Comparison of ENCODE assay signal across 14 cellular contexts in the genomic region with DNA sequence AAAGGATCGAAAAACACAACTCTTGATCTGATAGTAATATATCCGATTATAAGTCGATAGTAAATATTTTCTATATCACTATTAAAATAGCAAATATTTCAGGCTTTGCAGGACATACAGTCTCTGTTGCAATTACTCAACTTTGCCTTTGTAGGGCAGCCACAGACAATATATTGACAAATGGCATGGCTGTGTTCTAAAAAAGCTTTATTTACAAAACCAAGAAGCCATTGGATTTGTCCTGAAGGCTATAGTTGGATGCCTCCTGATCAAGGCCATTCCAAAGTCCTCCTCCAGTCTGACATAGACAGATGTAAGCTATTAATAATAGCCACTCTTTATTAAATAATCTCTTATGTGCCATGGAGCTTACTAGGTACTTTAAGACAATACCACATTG. TPM values are rescaled to one million over a fixed set of nuclear protein-coding genes. Genes with fewer than 3 reads are reported as not detected.
DNase-seq lines count a peak whose midpoint lies in the region; ATAC-seq and TF ChIP-seq lines count a peak whose summit lies in the region.
"Had no signal": no experiment of that assay in that cellular context is flagged by ENCODE, and none has a peak within 500 bp of the region (broad histone marks: within the 10 kb centered on the region; RNA-seq: fewer than 3 reads in every experiment).

No MANE protein-coding gene starts in this region.

- H3K9me3 Mint-ChIP-seq in activated CD4-positive, alpha-beta memory T cell treated with anti-CD3 and anti-CD28 coated beads, Interleukin-2, amount 10 ng/mL, durations not matched to agents 7 days and 5 days, result no peaks in the 10 kb centered on the region

- ATAC-seq in left lobe of liver (peak; percentile 34), Right ventricle myocardium inferior (no peak), HG03097 (IDR thresholded peaks at IDR 0.05; ENCODE audit: low FRiP score, unreplicated experiment) (no peak)

- no peak overlapping the region for H3K27ac Mint-ChIP-seq in activated CD4-positive, alpha-beta memory T cell treated with anti-CD3 and anti-CD28 coated beads, Interleukin-2, amount 10 ng/mL, durations not matched to agents 7 days and 5 days

- POLR2A ChIA-PET in GM10248 (lab: Yijun Ruan, JAX), result no interaction called here
- POLR2A ChIA-PET in activated CD4-positive, alpha-beta memory T cell treated with anti-CD3 and anti-CD28 coated beads, Interleukin-2, amount 10 ng/mL, durations not matched to agents 7 days and 5 days (lab: Charles Lee), result interaction anchor here (0.9 to 2.3 kb wide), 11 partner anchors 9 to 144 kb away, joined by 3 to 18 read pairs (median 4); partner anchors contain the start of genes ELMO2 and TP53RK

- H3K27ac ChIP-seq in VCaP, result no peak overlapping the region
- H3K27ac ChIP-seq: colonic mucosa, esophagus muscularis mucosa, spleen, WERI-Rb-1 had no signal

- intact Hi-C loops in Right ventricle myocardium inferior (cut with DNase I), result no loop called here

- CTCF ChIA-PET in GM10248 (lab: Yijun Ruan, JAX), result interaction anchor here (0.7 to 2.4 kb wide), 10 partner anchors 9 to 209 kb away, joined by 3 to 33 read pairs (median 6); partner anchors contain the start of gene TP53RK
- CTCF ChIA-PET in activated CD4-positive, alpha-beta memory T cell treated with anti-CD3 and anti-CD28 coated beads, Interleukin-2, amount 10 ng/mL, durations not matched to agents 7 days and 5 days (lab: Charles Lee), result interaction anchor here (0.7 to 2.8 kb wide), 22 partner anchors 10 to 210 kb away, joined by 3 to 50 read pairs (median 6); partner anchors contain the start of genes ELMO2, TP53RK and ZNF334

- H3K4me1 Mint-ChIP-seq in activated CD4-positive, alpha-beta memory T cell treated with anti-CD3 and anti-CD28 coated beads, Interleukin-2, amount 10 ng/mL, durations not matched to agents 7 days and 5 days, result peaks cover 17% of the 10 kb centered on the region

- no peaks in the 10 kb centered on the region for H3K36me3 Mint-ChIP-seq in activated CD4-positive, alpha-beta memory T cell treated with anti-CD3 and anti-CD28 coated beads, Interleukin-2, amount 10 ng/mL, durations not matched to agents 7 days and 5 days (ENCODE audit: low read depth)

- peaks cover 4% of the 10 kb centered on the region for H3K27me3 Mint-ChIP-seq in activated CD4-positive, alpha-beta memory T cell treated with anti-CD3 and anti-CD28 coated beads, Interleukin-2, amount 10 ng/mL, durations not matched to agents 7 days and 5 days

- no peak for DNase-seq in GM10248 (ENCODE audit: extremely low spot score)
- DNase-seq in GM20000 (ENCODE audit: low spot score), result no peak
- no peak for DNase-seq in left lobe of liver (ENCODE audit: low spot score)
- DNase-seq in Right ventricle myocardium inferior (ENCODE audit: missing footprints), result no peak
- DNase-seq in activated CD4-positive, alpha-beta memory T cell treated with anti-CD3 and anti-CD28 coated beads, Interleukin-2, amount 10 ng/mL, durations not matched to agents 7 days and 5 days, result no peak
- DNase-seq: colonic mucosa, NCI-H1436 treated with DMSO at 0.1 percent for 48 hours, NCI-H82, spleen, WERI-Rb-1 had no signal

- no peak overlapping the region for H3K4me3 Mint-ChIP-seq in activated CD4-positive, alpha-beta memory T cell treated with anti-CD3 and anti-CD28 coated beads, Interleukin-2, amount 10 ng/mL, durations not matched to agents 7 days and 5 days

- TF ChIP-seq CTCF in GM10248 (IDR thresholded peaks at IDR 0.05; ENCODE audit: control extremely low read depth, extremely low read depth, low read depth, missing control alignments) (peak; percentile 56), GM20000 (IDR thresholded peaks at IDR 0.05; ENCODE audit: extremely low read depth, missing control alignments) (peak; percentile 24), VCaP (conservative IDR thresholded peaks at IDR 0.05) (peak; percentile 26; the same call in 1 of the 2 replicates)

RNA-seq across cellular contexts. Expression of gene OCSTAMP, which starts 5.9 kb away (rescaled TPM):
- total RNA-seq in left lobe of liver, result not detected
- not detected for total RNA-seq in Right ventricle myocardium inferior
- under 1 TPM in 1 of 2 experiments, not detected in 1; 0.15 TPM for total RNA-seq in activated CD4-positive, alpha-beta memory T cell treated with anti-CD3 and anti-CD28 coated beads, Interleukin-2, amount 10 ng/mL, durations not matched to agents 7 days and 5 days
- total RNA-seq: colonic mucosa, esophagus muscularis mucosa, spleen, subcutaneous adipose tissue had no signal

RNA-seq across cellular contexts. Expression of gene ZNF334, which starts 31.2 kb away (rescaled TPM):
- total RNA-seq in left lobe of liver (1.9 TPM), Right ventricle myocardium inferior (0.57 TPM)
- total RNA-seq in activated CD4-positive, alpha-beta memory T cell treated with anti-CD3 and anti-CD28 coated beads, Interleukin-2, amount 10 ng/mL, durations not matched to agents 7 days and 5 days, result 1 to 10 TPM; 1.4 TPM
